In the genomic region with DNA sequence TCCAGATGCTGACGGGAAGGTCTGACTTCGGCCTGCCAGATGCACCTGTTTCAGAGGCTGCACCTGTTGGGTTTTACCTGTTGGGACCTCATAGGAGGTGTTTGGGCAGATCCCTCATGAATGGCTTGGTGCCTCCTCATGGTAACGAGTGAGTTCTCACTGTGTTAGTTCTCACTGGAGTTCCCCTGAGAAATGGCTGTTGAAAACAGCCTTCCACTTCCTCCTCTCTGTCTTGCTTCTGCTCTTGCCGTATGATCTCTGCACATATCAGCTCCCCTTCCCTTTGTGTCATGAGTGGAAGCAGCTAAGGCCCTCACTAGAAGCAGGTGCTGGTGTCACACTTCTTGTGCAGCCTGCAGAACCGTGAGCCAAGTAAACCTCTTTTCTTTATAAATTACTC, we compare ENCODE assay signal across 15 cellular contexts.
A peak's percentile ranks its signal among the peaks of the same experiment; 100 is the strongest.
DNase-seq lines count a peak whose midpoint lies in the region; ATAC-seq, FAIRE-seq and TF ChIP-seq lines count a peak whose summit lies in the region.
"Had no signal": no experiment of that assay in that cellular context is flagged by ENCODE, and none has a peak within 500 bp of the region (broad histone marks: within the 10 kb centered on the region; RNA-seq: fewer than 3 reads in every experiment).

No MANE protein-coding gene starts in this region.

- TF ChIP-seq POLR2A in GM12891 (IDR thresholded peaks at IDR 0.05; ENCODE audit: low read depth, low read length) (no peak), GM12878 (IDR thresholded peaks at IDR 0.05; ENCODE audit: low read depth, low read length) (no peak)

- no peak for TF ChIP-seq EP300 in GM12878 (IDR thresholded peaks at IDR 0.05; ENCODE audit: borderline replicate concordance in 1 of 2, control insufficient read depth in 1 of 2, low read depth in 2 of 2, low read length in 2 of 2)

- BruUV-seq in GM12878 (replicated peaks; lab: Mats Ljungman, UMichigan): no TSS peak

- RAD21 ChIA-PET in GM12878 (lab: Charles Lee; ENCODE audit: unreplicated experiment): interaction anchor here (0.9 kb wide), 1 partner anchor 11 kb away, joined by 3 read pairs; no protein-coding TSS in a partner anchor

- POLR2A ChIA-PET in GM12878 (lab: Charles Lee): interaction anchor here (1.3 kb wide), 1 partner anchor 10 kb away, joined by 3 read pairs; no protein-coding TSS in a partner anchor

- CTCF ChIA-PET in GM12878 (lab: Yijun Ruan, JAX): no interaction called here

- TF ChIP-seq RAD21 in GM12878 (IDR thresholded peaks at IDR 0.05; ENCODE audit: insufficient read depth, low read depth, low read length): no peak

- 24% methylated on average over 5 of the region's 5 CpGs for WGBS in GM12878 (ENCODE audit: insufficient coverage, insufficient replicate concordance, low lambda C conversion rate, missing lambda C conversion rate)

- H4K20me1 ChIP-seq in BLaER1 treated with 17β-estradiol and CSF1 and Interleukin-3, amounts not matched to agents 10 nM and 100 nM: no peaks in the 10 kb centered on the region
- H4K20me1 ChIP-seq in GM12878 (ENCODE audit: control insufficient read depth, insufficient read depth): no peaks in the 10 kb centered on the region

- no peak for TF ChIP-seq CTCF in GM12878 (IDR thresholded peaks at IDR 0.05 in 2 of 3, conservative IDR thresholded peaks at IDR 0.05 in 1 of 3; ENCODE audit: control insufficient read depth in 2 of 3, extremely low read depth in 1 of 3, insufficient read depth in 1 of 3, low read depth in 3 of 3, low read length in 3 of 3)

- peak; percentile 27 for ATAC-seq in GM12878

- H3K36me3 ChIP-seq in BLaER1 treated with 17β-estradiol and CSF1 and Interleukin-3, amounts not matched to agents 10 nM and 100 nM: no peaks in the 10 kb centered on the region
- no peaks in the 10 kb centered on the region for H3K36me3 ChIP-seq in GM12878 (ENCODE audit: control insufficient read depth in 2 of 2, insufficient read depth in 2 of 2, low read length in 1 of 2)
- H3K36me3 ChIP-seq: BE2C, HAP-1 had no signal

- H3K27me3 ChIP-seq in BLaER1 treated with 17β-estradiol and CSF1 and Interleukin-3, amounts not matched to agents 10 nM and 100 nM: no peaks in the 10 kb centered on the region
- H3K27me3 ChIP-seq in GM12878 (replicated peaks in 1 of 2; ENCODE audit: control insufficient read depth in 2 of 2, insufficient read depth in 2 of 2, low read length in 1 of 2): no peaks in the 10 kb centered on the region
- H3K27me3 ChIP-seq: BE2C had no signal

- intact Hi-C loops in GM12878 (cut with micrococcal nuclease; ENCODE audit: unreplicated experiment): no loop called here

- in situ Hi-C loops in GM12878 (cut with MboI): no loop called here

- H3K9ac ChIP-seq in BLaER1 treated with 17β-estradiol and CSF1 and Interleukin-3, amounts not matched to agents 10 nM and 100 nM: no peak overlapping the region
- H3K9ac ChIP-seq in GM12878 (ENCODE audit: control insufficient read depth, insufficient read depth, low read length): no peak overlapping the region

- no peak overlapping the region; the same call in 1 of the 2 replicates for H2AFZ ChIP-seq in GM12878 (ENCODE audit: control insufficient read depth, low read depth, low read length)

- H3K79me2 ChIP-seq in GM12878 (ENCODE audit: control insufficient read depth, insufficient read depth, low read length): no peaks in the 10 kb centered on the region

- H3K4me1 ChIP-seq in BLaER1 treated with 17β-estradiol and CSF1 and Interleukin-3, amounts not matched to agents 10 nM and 100 nM: peaks cover 16 to 70% (median 50%) of the 10 kb centered on the region in 10 experiments
- peaks cover 10% of the 10 kb centered on the region for H3K4me1 ChIP-seq in GM12878 (ENCODE audit: control insufficient read depth, insufficient read depth, low read length)
- H3K4me1 ChIP-seq: BE2C, HAP-1 had no signal

- H3K27ac ChIP-seq in BLaER1 treated with 17β-estradiol and CSF1 and Interleukin-3, amounts not matched to agents 10 nM and 100 nM: no peak overlapping the region
- no peak overlapping the region for H3K27ac ChIP-seq in GM12878 (ENCODE audit: control insufficient read depth, insufficient read depth)

- SMC1A ChIA-PET in GM12878 (lab: Charles Lee; ENCODE audit: uncharacterized antibody, unreplicated experiment): interaction anchor here (1.0 kb wide), 1 partner anchor 9 kb away, joined by 5 read pairs; no protein-coding TSS in a partner anchor

- H3K4me2 ChIP-seq in BLaER1 treated with 17β-estradiol and CSF1 and Interleukin-3, amounts not matched to agents 10 nM and 100 nM: peak overlapping the region in 9 of 11 experiments; percentile 29 to 77 (median 61); a peak in 16 of 22 replicates
- peak overlapping the region; percentile 35; the same call in 1 of the 2 replicates for H3K4me2 ChIP-seq in GM12878 (ENCODE audit: control insufficient read depth, insufficient read depth)

- peaks cover 22 to 28% (median 25%) of the 10 kb centered on the region in 11 experiments for H3K9me3 ChIP-seq in BLaER1 treated with 17β-estradiol and CSF1 and Interleukin-3, amounts not matched to agents 10 nM and 100 nM (replicated peaks in 1 of 11)
- peaks cover 2% of the 10 kb centered on the region; the same call in 2 of the 3 replicates for H3K9me3 ChIP-seq in GM12878 (replicated peaks; ENCODE audit: control insufficient read depth, insufficient read depth, low read length)
- H3K9me3 ChIP-seq: HAP-1 had no signal

- H3K4me3 ChIP-seq in BLaER1 treated with 17β-estradiol and CSF1 and Interleukin-3, amounts not matched to agents 10 nM and 100 nM: no peak overlapping the region
- no peak overlapping the region for H3K4me3 ChIP-seq in GM12878
- H3K4me3 ChIP-seq: HAP-1 had no signal

- no peak for FAIRE-seq in GM12891 (lab: Jason Lieb, UNC)
- FAIRE-seq in GM12878 (lab: Jason Lieb, UNC): no peak
- FAIRE-seq: A204.1 had no signal

- DNase-seq in GM12891 (ENCODE audit: insufficient read length, low spot score): no peak
- DNase-seq in GM12878 (ENCODE audit: low read depth, low spot score): peak; percentile 23
- no peak for DNase-seq in NCI-H2227 treated with DMSO at 0.1 percent for 48 hours (lab: John Stamatoyannopoulos, UW)
- DNase-seq in activated CD4-positive, CD25-positive, alpha-beta regulatory T cell (lab: John Stamatoyannopoulos, UW): no peak
- no peak for DNase-seq in SK-N-DZ (ENCODE audit: low spot score)
- DNase-seq: ACHN; BE2C; CD4-positive, alpha-beta memory T cell; DMS153; DMS79 treated with DMSO at 0.1 percent for 48 hours; GF-D8; KG1 had no signal

TF ChIP-seq in GM12891, 5 proteins besides CTCF, POLR2A, EP300 and RAD21:
- no peak for TF ChIP-seq TAF1 (IDR thresholded peaks at IDR 0.05; ENCODE audit: low read depth, low read length)
- peak; percentile 74 for TF ChIP-seq SPI1 (IDR thresholded peaks at IDR 0.05; ENCODE audit: low read depth, low read length)

TF ChIP-seq in GM12878, 131 proteins besides CTCF, POLR2A, EP300 and RAD21 (continues in another document):
- TF ChIP-seq CBX5 (IDR thresholded peaks at IDR 0.05; ENCODE audit: low read depth) (no peak), PBX3 (IDR thresholded peaks at IDR 0.05; ENCODE audit: insufficient replicate concordance, low read depth, low read length) (no peak), RB1 (IDR thresholded peaks at IDR 0.05; ENCODE audit: borderline replicate concordance) (no peak), ZNF687 (IDR thresholded peaks at IDR 0.05) (peak; percentile 71; the same call in 1 of the 2 replicates)
